Comparison of ENCODE assay signal across 8 cellular contexts in the genomic region with DNA sequence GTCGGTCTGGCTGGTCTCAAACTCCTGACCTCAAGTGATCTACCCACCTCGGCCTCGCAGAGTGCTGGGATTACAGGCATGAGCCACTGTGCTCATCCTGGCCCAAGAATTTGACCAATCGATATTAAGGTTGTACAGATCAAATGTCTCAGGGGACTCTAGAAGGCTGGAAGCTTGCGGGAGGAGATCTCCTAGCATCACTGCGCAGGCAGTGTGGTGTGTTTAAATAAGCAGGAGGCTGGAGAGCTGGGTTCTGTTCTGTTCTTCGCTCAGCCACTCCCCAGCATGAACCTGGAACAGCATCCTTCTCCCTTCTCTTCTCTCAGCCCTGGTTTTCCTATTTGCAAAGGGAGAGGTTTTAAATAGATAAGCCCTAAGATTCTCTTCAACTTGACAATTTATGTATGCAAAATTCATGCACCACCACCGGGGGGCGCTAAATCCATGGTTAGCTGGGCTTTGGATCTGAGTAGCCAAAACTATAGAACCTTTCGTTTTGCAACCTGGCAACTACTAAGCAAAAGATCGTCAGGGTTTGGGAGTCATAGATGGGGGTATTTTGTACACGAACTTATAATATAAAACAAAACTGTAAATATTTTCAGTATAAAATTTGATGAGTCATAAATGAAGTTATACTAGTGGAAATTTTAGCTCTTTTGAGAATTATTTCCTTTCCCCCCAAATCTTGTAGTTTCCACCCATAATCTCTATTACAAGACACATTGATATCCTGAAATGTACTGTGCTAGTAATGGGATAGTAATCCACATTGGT.
DNase-seq lines count a peak whose midpoint lies in the region; ATAC-seq and TF ChIP-seq lines count a peak whose summit lies in the region.

No MANE protein-coding gene starts in this region.

- H3K4me3 ChIP-seq in NB4 (ENCODE audit: low read depth, low read length) (no peak overlapping the region), psoas muscle (peak overlapping the region; percentile 35)

- intact Hi-C loops in cardiac septum (cut with DNase I), result loop anchor here (2.0 to 5.0 kb wide), 2 partner anchors 153 to 604 kb away; no protein-coding TSS in a partner anchor
- intact Hi-C loops in psoas muscle (cut with DNase I), result loop anchor here (2.0 to 5.0 kb wide), 3 partner anchors 151 to 603 kb away; no protein-coding TSS in a partner anchor

- TF ChIP-seq CTCF in NB4 (IDR thresholded peaks at IDR 0.05; ENCODE audit: low read depth, low read length) (peak; percentile 64), psoas muscle (IDR thresholded peaks at IDR 0.05) (peak; percentile 73)

- H3K9me3 ChIP-seq in psoas muscle, result no peaks in the 10 kb centered on the region

- DNase-seq in A172 (ENCODE audit: low spot score) (peak; percentile 64), NB4 (ENCODE audit: low read depth) (peak; percentile 84), SW480 (ENCODE audit: low spot score) (peak; percentile 52), cardiac septum (ENCODE audit: low spot score) (peak; percentile 82), psoas muscle (peak; percentile 68 to 72), ureter (ENCODE audit: low spot score) (peak; percentile 83)
- DNase-seq in activated naive CD8-positive, alpha-beta T cell treated with anti-CD3 and anti-CD28 coated beads, Interleukin-2, amount 50 U/mL, for 16 hours (ENCODE audit: low read depth, low spot score), result peak; percentile 69

- WGBS in psoas muscle, 3 donors, result 59 to 61% (median 59%) methylated on average over 12 of the region's 12 CpGs

- ATAC-seq in GM18502 (IDR thresholded peaks at IDR 0.05; ENCODE audit: poor library complexity, unreplicated experiment), result peak; percentile 54
- ATAC-seq in psoas muscle, result peak; percentile 44 to 57 (median 48)

- no peaks in the 10 kb centered on the region for H3K36me3 ChIP-seq in psoas muscle (ENCODE audit: insufficient read depth in 1 of 2, low read depth in 1 of 2)

- no peak overlapping the region for H3K27ac ChIP-seq in psoas muscle

- TF ChIP-seq POLR2A in NB4 (IDR thresholded peaks at IDR 0.05; ENCODE audit: extremely low read depth, insufficient read length), result no peak

- H3K27me3 ChIP-seq in psoas muscle (ENCODE audit: insufficient read depth in 3 of 3, low read length in 2 of 3), result no peaks in the 10 kb centered on the region

- no peaks in the 10 kb centered on the region for H3K4me1 ChIP-seq in psoas muscle
